ENCODE assay signal across 20 cellular contexts in the genomic region with DNA sequence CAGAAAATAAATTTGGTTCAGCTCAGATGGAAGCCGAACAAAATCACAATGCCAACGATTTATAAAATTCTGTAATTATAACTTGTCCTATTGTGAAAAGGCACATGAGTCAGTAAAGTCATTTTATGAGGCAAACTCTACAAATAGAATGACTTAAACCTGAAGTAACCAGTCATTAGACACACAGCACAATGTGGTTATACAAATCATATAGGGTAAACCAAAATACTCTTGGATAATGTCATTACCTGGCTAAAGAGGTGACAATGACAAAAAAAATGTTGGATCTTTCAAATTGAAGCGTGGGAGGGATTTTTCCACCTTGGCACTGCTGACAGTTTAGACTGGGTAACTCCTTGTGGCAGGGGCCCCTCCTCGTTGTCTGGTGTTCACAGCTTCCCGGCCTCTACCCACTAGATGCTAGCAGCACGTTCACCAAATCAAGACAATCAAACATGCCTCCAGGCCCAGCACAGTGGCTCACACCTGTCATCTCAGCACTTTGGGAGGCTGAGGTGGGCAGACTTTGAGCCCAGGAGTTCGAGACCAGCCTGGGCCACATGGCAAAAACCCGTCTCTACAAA. TPM values are rescaled to one million over a fixed set of nuclear protein-coding genes. Genes with fewer than 3 reads are reported as not detected.
"Had no signal": no experiment of that assay in that cellular context is flagged by ENCODE, and none has a peak within 500 bp of the region (broad histone marks: within the 10 kb centered on the region; RNA-seq: fewer than 3 reads in every experiment).

No MANE protein-coding gene starts in this region.

- H3K27ac Mint-ChIP-seq: activated CD8-positive, alpha-beta memory T cell treated with anti-CD3 and anti-CD28 coated beads, Interleukin-2, amount 10 ng/mL, durations not matched to agents 7 days and 5 days; brain; endodermal cell; T-helper 1 cell treated with Interleukin-12 subunit alpha and Interleukin-12 subunit beta and Interleukin-4 antibody, amounts not matched to agents 30 μg/mL and 1 μg/mL, for 36 hours had no signal

- H3K4me1 Mint-ChIP-seq: brain had no signal

- ATAC-seq: left cardiac atrium; naive thymus-derived CD8-positive, alpha-beta T cell; sciatic nerve had no signal

- DNase-seq: activated CD8-positive, alpha-beta memory T cell treated with anti-CD3 and anti-CD28 coated beads, Interleukin-2, amount 10 ng/mL, durations not matched to agents 7 days and 5 days; anterior cingulate cortex; caudate nucleus; endodermal cell; foreskin fibroblast; left cardiac atrium; mesendoderm; naive thymus-derived CD8-positive, alpha-beta T cell; stomach; trophoblast cell; WERI-Rb-1 had no signal

- H3K36me3 Mint-ChIP-seq: brain had no signal

- H3K4me3 Mint-ChIP-seq: activated CD8-positive, alpha-beta memory T cell treated with anti-CD3 and anti-CD28 coated beads, Interleukin-2, amount 10 ng/mL, durations not matched to agents 7 days and 5 days; brain; endodermal cell; naive thymus-derived CD8-positive, alpha-beta T cell; T-helper 1 cell treated with Interleukin-12 subunit alpha and Interleukin-12 subunit beta and Interleukin-4 antibody, amounts not matched to agents 30 μg/mL and 1 μg/mL, for 36 hours had no signal

RNA-seq across cellular contexts. Expression of gene ANKRD60, which starts 5.0 kb away (rescaled TPM):
- total RNA-seq: activated CD8-positive, alpha-beta memory T cell treated with anti-CD3 and anti-CD28 coated beads, Interleukin-2, amount 10 ng/mL, durations not matched to agents 7 days and 5 days; endodermal cell; glomerular endothelial cell; hepatocyte; left cardiac atrium; lower leg skin; naive thymus-derived CD8-positive, alpha-beta T cell; sciatic nerve; SJSA1; stomach; temporal lobe; vagina had no signal
